14 cellular contexts compared by ENCODE assay signal in the genomic region with DNA sequence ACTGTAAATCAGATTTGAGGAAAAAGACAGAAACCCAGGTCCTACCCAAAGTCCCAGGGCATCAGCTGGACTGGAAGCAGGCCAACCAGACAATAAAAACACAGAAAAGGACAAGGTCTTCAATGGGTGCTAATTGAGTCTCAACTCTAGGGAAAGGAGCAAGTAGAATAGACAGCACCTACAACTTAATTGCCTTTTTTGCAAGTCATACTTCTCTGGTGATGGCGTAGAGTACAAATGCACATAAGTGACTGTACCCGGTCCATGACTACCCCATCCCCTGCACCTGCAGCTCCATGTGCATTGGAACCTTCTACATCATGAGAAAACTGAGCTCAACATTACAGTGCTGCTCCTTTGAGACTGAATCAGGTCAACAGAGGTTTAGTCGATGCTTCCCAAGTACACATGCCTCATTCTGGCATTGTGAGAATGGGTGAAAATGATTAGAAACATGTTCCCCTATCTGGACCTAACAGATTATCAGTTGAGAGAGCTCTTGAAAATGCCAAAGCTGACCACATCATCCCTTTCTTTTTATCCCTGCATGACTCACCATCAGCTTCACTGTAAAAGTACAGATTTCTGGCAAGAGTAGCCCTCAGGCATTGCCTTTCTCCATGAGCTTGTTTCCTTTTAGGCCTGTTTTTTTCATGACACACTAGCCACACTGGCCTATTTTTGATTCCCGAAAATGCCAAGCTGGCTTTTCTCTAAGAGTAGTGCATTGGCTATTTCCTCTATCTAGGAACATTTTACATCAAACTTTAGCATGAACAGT.
DNase-seq lines count a peak whose midpoint lies in the region; ATAC-seq and TF ChIP-seq lines count a peak whose summit lies in the region.
"Had no signal": no experiment of that assay in that cellular context is flagged by ENCODE, and none has a peak within 500 bp of the region (broad histone marks: within the 10 kb centered on the region; RNA-seq: fewer than 3 reads in every experiment).

No MANE protein-coding gene starts in this region.

- ATAC-seq in HG02973 (IDR thresholded peaks at IDR 0.05; ENCODE audit: unreplicated experiment) (no peak), HG03442 (IDR thresholded peaks at IDR 0.05; ENCODE audit: unreplicated experiment) (no peak)

- POLR2A ChIA-PET in RWPE1 (lab: Yijun Ruan, JAX; ENCODE audit: low non-redundant PET), result no interaction called here

- DNase-seq in ELR (ENCODE audit: low read depth), result peak; percentile 9
- peak; percentile 13 for DNase-seq in RWPE1 (ENCODE audit: low spot score)
- peak; percentile 89 for DNase-seq in fibroblast of mammary gland (ENCODE audit: low read depth)
- peak; percentile 34 for DNase-seq in myocyte (ENCODE audit: low read depth)
- DNase-seq in stimulated activated naive CD4-positive, alpha-beta T cell (lab: John Stamatoyannopoulos, UW), result no peak
- DNase-seq in NCI-H2171 treated with DMSO at 0.1 percent for 48 hours (lab: John Stamatoyannopoulos, UW), result no peak
- DNase-seq: activated naive CD4-positive, alpha-beta T cell treated with anti-CD3 and anti-CD28 coated beads, Interleukin-2, amount 10 ng/mL, durations not matched to agents 7 days and 5 days; cortex of kidney; H7; naive B cell; retina; stomach had no signal

- CTCF ChIA-PET in RWPE1 (lab: Yijun Ruan, JAX), result no interaction called here

- no peak overlapping the region for H3K4me3 ChIP-seq in fibroblast of mammary gland (ENCODE audit: control insufficient read depth, low read depth, low read length)
- H3K4me3 ChIP-seq: stomach had no signal

- H3K27ac ChIP-seq in RWPE1, result no peak overlapping the region
- H3K27ac ChIP-seq: stomach had no signal

- TF ChIP-seq CTCF in RWPE1 (conservative IDR thresholded peaks at IDR 0.05; ENCODE audit: low read depth) (no peak), fibroblast of mammary gland (conservative IDR thresholded peaks at IDR 0.05; ENCODE audit: control insufficient read depth, insufficient read depth, low read depth, low read length) (no peak)

Comparison
In these comparisons a context has a peak if more than half of its experiments do, and no peak if none do; other contexts are left out.
1. DNase-seq: peak in ELR (single experiment), RWPE1 (single experiment), fibroblast of mammary gland (single experiment) and myocyte (single experiment); none in stimulated activated naive CD4-positive, alpha-beta T cell (0 of 6) and NCI-H2171 treated with DMSO at 0.1 percent for 48 hours (single experiment).